In genomic region chr3:14370719-14371572, GRCh38 we compare ENCODE assay signal across 17 cellular contexts. TPM values are rescaled to one million over a fixed set of nuclear protein-coding genes. Genes with fewer than 3 reads are reported as not detected.
A peak's percentile ranks its signal among the peaks of the same experiment; 100 is the strongest.
DNase-seq lines count a peak whose midpoint lies in the region; ATAC-seq and TF ChIP-seq lines count a peak whose summit lies in the region.
"Had no signal": no experiment of that assay in that cellular context is flagged by ENCODE, and none has a peak within 500 bp of the region (broad histone marks: within the 10 kb centered on the region; RNA-seq: fewer than 3 reads in every experiment).

No MANE protein-coding gene starts in this region.

- H3K36me3 ChIP-seq in heart right ventricle (no peaks in the 10 kb centered on the region), Peyer's patch (no peaks in the 10 kb centered on the region), esophagus squamous epithelium (no peaks in the 10 kb centered on the region), upper lobe of right lung (no peaks in the 10 kb centered on the region)
- H3K36me3 ChIP-seq: adrenal gland, tibial artery had no signal

- intact Hi-C loops in heart right ventricle (cut with DNase I) (loop anchor here in 1 of 10 donors (5.0 kb wide), 1 partner anchor 64 kb away; no protein-coding TSS in a partner anchor), Right ventricle myocardium inferior (cut with DNase I) (no loop called here), esophagus squamous epithelium (cut with DNase I) (no loop called here), upper lobe of right lung (cut with DNase I) (no loop called here)

- H3K4me3 ChIP-seq in heart right ventricle (no peak overlapping the region), Peyer's patch (no peak overlapping the region), esophagus squamous epithelium (no peak overlapping the region), upper lobe of right lung (no peak overlapping the region)
- H3K4me3 ChIP-seq: adrenal gland, hepatocyte, tibial artery had no signal

- WGBS in heart right ventricle, 2 donors, result 89 to 90% methylated on average over 14 of the region's 14 CpGs
- WGBS in esophagus squamous epithelium, 2 donors, result 47 to 50% methylated on average over 3 to 13 of the region's 14 CpGs

- TF ChIP-seq CTCF in heart right ventricle (IDR thresholded peaks at IDR 0.05), result no peak
- TF ChIP-seq CTCF in Peyer's patch (IDR thresholded peaks at IDR 0.05), result no peak
- TF ChIP-seq CTCF in esophagus squamous epithelium (IDR thresholded peaks at IDR 0.05), result no peak
- no peak for TF ChIP-seq CTCF in upper lobe of right lung (IDR thresholded peaks at IDR 0.05)

- no peaks in the 10 kb centered on the region for H3K9me3 ChIP-seq in heart right ventricle
- H3K9me3 ChIP-seq in Peyer's patch, result no peaks in the 10 kb centered on the region
- no peaks in the 10 kb centered on the region for H3K9me3 ChIP-seq in esophagus squamous epithelium
- no peaks in the 10 kb centered on the region for H3K9me3 ChIP-seq in upper lobe of right lung
- H3K9me3 ChIP-seq: adrenal gland, tibial artery had no signal

- H3K27me3 ChIP-seq in heart right ventricle, result peaks cover 0 to 46% (median 33%) of the 10 kb centered on the region in 7 donors
- no peaks in the 10 kb centered on the region for H3K27me3 ChIP-seq in Peyer's patch
- H3K27me3 ChIP-seq in esophagus squamous epithelium, result peaks cover 0 to 39% (median 0%) of the 10 kb centered on the region in 4 donors
- no peaks in the 10 kb centered on the region for H3K27me3 ChIP-seq in upper lobe of right lung
- H3K27me3 ChIP-seq: adrenal gland, hepatocyte had no signal

- TF ChIP-seq POLR2A in Peyer's patch (IDR thresholded peaks at IDR 0.05) (no peak), esophagus squamous epithelium (IDR thresholded peaks at IDR 0.05) (no peak)

- ATAC-seq in heart right ventricle (no peak), Right ventricle myocardium inferior (no peak), upper lobe of right lung (no peak)

- peak overlapping the region in 9 of 10 donors; percentile 18 to 94 (median 60) for H3K27ac ChIP-seq in heart right ventricle
- H3K27ac ChIP-seq in Peyer's patch, result peak overlapping the region in 3 of 4 donors; percentile 49 to 77 (median 71)
- peak overlapping the region; percentile 60 to 72 (median 70) for H3K27ac ChIP-seq in esophagus squamous epithelium
- peak overlapping the region; percentile 42 for H3K27ac ChIP-seq in upper lobe of right lung
- H3K27ac ChIP-seq: tibial artery had no signal

- H3K4me1 ChIP-seq in heart right ventricle (peaks cover 11 to 66% (median 41%) of the 10 kb centered on the region in 9 donors), Peyer's patch (peaks cover 0 to 35% (median 4%) of the 10 kb centered on the region in 4 donors), esophagus squamous epithelium (peaks cover 41 to 72% (median 47%) of the 10 kb centered on the region in 3 donors), upper lobe of right lung (peaks cover 39% of the 10 kb centered on the region)

- no peak for DNase-seq in heart right ventricle
- no peak for DNase-seq in Right ventricle myocardium inferior (ENCODE audit: missing footprints)
- no peak for DNase-seq in Peyer's patch
- DNase-seq in esophagus squamous epithelium (lab: John Stamatoyannopoulos, UW), result no peak
- DNase-seq in upper lobe of right lung, result no peak
- no peak for DNase-seq in GF-D8 (lab: John Stamatoyannopoulos, UW)
- no peak for DNase-seq in NCI-H446 treated with DMSO at 0.1 percent for 48 hours (lab: John Stamatoyannopoulos, UW)
- DNase-seq in occipital lobe (lab: John Stamatoyannopoulos, UW), result no peak
- DNase-seq: activated CD4-positive, alpha-beta T cell treated with anti-CD3 and anti-CD28 coated beads for 48 hours; activated CD8-positive, alpha-beta memory T cell treated with anti-CD3 and anti-CD28 coated beads, Interleukin-2, amount 50 U/mL, for 4 hours; activated effector memory CD4-positive, alpha-beta T cell treated with anti-CD3 and anti-CD28 coated beads, Interleukin-2, amount 50 U/mL, for 16 hours; caudate nucleus; effector CD4-positive, alpha-beta T cell; stimulated activated CD4-positive, alpha-beta T cell treated with anti-CD3 and anti-CD28 coated beads, Interleukin-15, amount 100 ng/mL, for 24 hours had no signal

RNA-seq across cellular contexts. Expression of gene SLC6A6, which starts 31.5 kb away (rescaled TPM):
- total RNA-seq in heart right ventricle (10 to 100 TPM; 11.4 to 68.7 (median 44.0) TPM), Right ventricle myocardium inferior (14.3 TPM), Peyer's patch (100 to 1,000 TPM in 3 of 4 donors, 10 to 100 TPM in 1; 61.1 to 190 (median 150) TPM), esophagus squamous epithelium (10 to 100 TPM; 14.4 to 35.7 (median 17.0) TPM), upper lobe of right lung (54.3 TPM), occipital lobe (24.8 TPM)
- polyA plus RNA-seq in heart right ventricle, result 10 to 100 TPM in 1 of 2 donors, 1 to 10 TPM in 1; 7.7 to 55.4 TPM
